Comparison of ENCODE assay signal across 9 cellular contexts in genomic region chr11:96156379-96156722, GRCh38.
A peak's percentile ranks its signal among the peaks of the same experiment; 100 is the strongest.
DNase-seq lines count a peak whose midpoint lies in the region; ATAC-seq and TF ChIP-seq lines count a peak whose summit lies in the region.
"Had no signal": no experiment of that assay in that cellular context is flagged by ENCODE, and none has a peak within 500 bp of the region (broad histone marks: within the 10 kb centered on the region; RNA-seq: fewer than 3 reads in every experiment).

No MANE protein-coding gene starts in this region.

- H3K27me3 Mint-ChIP-seq in activated CD8-positive, alpha-beta memory T cell treated with anti-CD3 and anti-CD28 coated beads, Interleukin-2, amount 10 ng/mL, durations not matched to agents 7 days and 5 days, result no peaks in the 10 kb centered on the region

- H3K27me3 ChIP-seq in breast epithelium (no peaks in the 10 kb centered on the region), mesendoderm (ENCODE audit: insufficient read depth, low read length, poor library complexity) (no peaks in the 10 kb centered on the region), transverse colon (no peaks in the 10 kb centered on the region)
- H3K27me3 ChIP-seq: BE2C had no signal

- no peaks in the 10 kb centered on the region for H3K36me3 ChIP-seq in breast epithelium
- no peaks in the 10 kb centered on the region for H3K36me3 ChIP-seq in mesendoderm (ENCODE audit: control insufficient read depth, insufficient read depth, low read length)
- H3K36me3 ChIP-seq in transverse colon, result no peaks in the 10 kb centered on the region
- H3K36me3 ChIP-seq: BE2C had no signal

- no peak overlapping the region for H2BK15ac ChIP-seq in mesendoderm (replicated peaks; ENCODE audit: low read depth)

- TF ChIP-seq CTCF in breast epithelium (IDR thresholded peaks at IDR 0.05) (no peak), transverse colon (IDR thresholded peaks at IDR 0.05) (no peak)

- peak overlapping the region in 2 of 3 donors; percentile 0 to 56 for H3K4me3 ChIP-seq in breast epithelium
- no peak overlapping the region for H3K4me3 ChIP-seq in mesendoderm (ENCODE audit: low read length)
- H3K4me3 ChIP-seq in transverse colon, result no peak overlapping the region

- H3K9me3 Mint-ChIP-seq in activated CD8-positive, alpha-beta memory T cell treated with anti-CD3 and anti-CD28 coated beads, Interleukin-2, amount 10 ng/mL, durations not matched to agents 7 days and 5 days (ENCODE audit: low read depth), result no peaks in the 10 kb centered on the region

- H3K9me3 ChIP-seq in breast epithelium (no peaks in the 10 kb centered on the region), transverse colon (no peaks in the 10 kb centered on the region)
- H3K9me3 ChIP-seq: BE2C had no signal

- H3K27ac Mint-ChIP-seq in activated CD8-positive, alpha-beta memory T cell treated with anti-CD3 and anti-CD28 coated beads, Interleukin-2, amount 10 ng/mL, durations not matched to agents 7 days and 5 days, result peak overlapping the region; percentile 90

- no peak for TF ChIP-seq EP300 in transverse colon (IDR thresholded peaks at IDR 0.05; ENCODE audit: low read depth)

- no peak overlapping the region for H2BK120ac ChIP-seq in mesendoderm (ENCODE audit: low read depth, low read length)

- H3K56ac ChIP-seq in mesendoderm (ENCODE audit: low read length), result peak overlapping the region; percentile 69

- H3K4me1 Mint-ChIP-seq in activated CD8-positive, alpha-beta memory T cell treated with anti-CD3 and anti-CD28 coated beads, Interleukin-2, amount 10 ng/mL, durations not matched to agents 7 days and 5 days, result peaks cover 43% of the 10 kb centered on the region

- H3K23ac ChIP-seq in mesendoderm (ENCODE audit: low read length), result no peak overlapping the region

- ATAC-seq in activated CD8-positive, alpha-beta memory T cell treated with anti-CD3 and anti-CD28 coated beads, Interleukin-2, amount 10 ng/mL, durations not matched to agents 7 days and 5 days, result no peak

- H3K4me1 ChIP-seq in breast epithelium (peaks cover 5 to 30% of the 10 kb centered on the region in 2 donors), mesendoderm (ENCODE audit: control insufficient read depth, low read depth, low read length) (peaks cover 15% of the 10 kb centered on the region), transverse colon (peaks cover 20 to 44% (median 22%) of the 10 kb centered on the region in 4 donors)

- H3K36me3 Mint-ChIP-seq in activated CD8-positive, alpha-beta memory T cell treated with anti-CD3 and anti-CD28 coated beads, Interleukin-2, amount 10 ng/mL, durations not matched to agents 7 days and 5 days, result peaks cover 6% of the 10 kb centered on the region

- H4K5ac ChIP-seq in mesendoderm (ENCODE audit: low read length), result no peak overlapping the region

- in situ Hi-C loops in transverse colon (cut with MboI; ENCODE audit: low pct_ligation_motif_present in 1 of 4, low pct_unique_long_range_greater_than_20kb in 1 of 4, low sequenced_read_pairs in 3 of 4), result no loop called here

- H3K79me2 ChIP-seq in mesendoderm (ENCODE audit: control insufficient read depth, insufficient read depth, low read length), result no peaks in the 10 kb centered on the region

- no peaks in the 10 kb centered on the region for H3K79me1 ChIP-seq in mesendoderm (ENCODE audit: low read length)

- peak overlapping the region; percentile 87 to 97 for H3K27ac ChIP-seq in breast epithelium
- no peak overlapping the region for H3K27ac ChIP-seq in mesendoderm (ENCODE audit: low read depth, low read length)
- peak overlapping the region; percentile 75 to 80 (median 77) for H3K27ac ChIP-seq in transverse colon

- DNase-seq in activated CD8-positive, alpha-beta memory T cell treated with anti-CD3 and anti-CD28 coated beads, Interleukin-2, amount 10 ng/mL, durations not matched to agents 7 days and 5 days, result no peak
- no peak for DNase-seq in activated CD8-positive, alpha-beta memory T cell treated with anti-CD3 and anti-CD28 coated beads, Interleukin-2, amount 50 U/mL, for 48 hours
- DNase-seq in breast epithelium (ENCODE audit: low spot score in 2 of 2), result no peak
- DNase-seq in mesendoderm, result no peak
- no peak for DNase-seq in transverse colon
- DNase-seq in cerebellum (ENCODE audit: low spot score), result no peak
- no peak for DNase-seq in SHP77 treated with DMSO at 0.1 percent for 48 hours (lab: John Stamatoyannopoulos, UW)
- DNase-seq in NCI-H1417 (lab: John Stamatoyannopoulos, UW), result no peak

- peak overlapping the region; percentile 20 for H2BK5ac ChIP-seq in mesendoderm (ENCODE audit: low read length)

- intact Hi-C loops in breast epithelium (cut with DNase I; ENCODE audit: low total_unique reads) (no loop called here), transverse colon (cut with DNase I; ENCODE audit: low total_unique reads) (no loop called here)

- CTCF ChIA-PET in activated CD8-positive, alpha-beta memory T cell treated with anti-CD3 and anti-CD28 coated beads, Interleukin-2, amount 10 ng/mL, durations not matched to agents 7 days and 5 days (lab: Charles Lee), result interaction anchor here (1.1 to 3.2 kb wide), 2 partner anchors 64 to 187 kb away, joined by 3 to 12 read pairs; partner anchors contain the start of gene MAML2

- no CpG with 5 or more reads among the region's 3 CpGs for WGBS in mesendoderm (ENCODE audit: extremely low coverage, insufficient coverage, low lambda C conversion rate)
- WGBS in transverse colon (ENCODE audit: low coverage in 1 of 2), 2 donors, result 54% methylated on average over 3 of the region's 3 CpGs; no CpG with 5 or more reads in 1 of the 2 donors

- no peak overlapping the region for H2AK5ac ChIP-seq in mesendoderm (ENCODE audit: low read length)

- no peak overlapping the region for H3K4ac ChIP-seq in mesendoderm (ENCODE audit: low read depth, low read length)

- H3K4me2 ChIP-seq in mesendoderm (ENCODE audit: low read length), result no peak overlapping the region

- H4K8ac ChIP-seq in mesendoderm (ENCODE audit: low read depth, low read length), result no peak overlapping the region

- peak overlapping the region; percentile 31 for H3K4me3 Mint-ChIP-seq in activated CD8-positive, alpha-beta memory T cell treated with anti-CD3 and anti-CD28 coated beads, Interleukin-2, amount 10 ng/mL, durations not matched to agents 7 days and 5 days

- no peak for TF ChIP-seq POLR2A in breast epithelium (IDR thresholded peaks at IDR 0.05)
- TF ChIP-seq POLR2A in transverse colon (IDR thresholded peaks at IDR 0.05), result no peak

- H3K9ac ChIP-seq in mesendoderm (ENCODE audit: low read length), result no peak overlapping the region

- H3K18ac ChIP-seq in mesendoderm (ENCODE audit: low read length), result no peak overlapping the region

Comparison
In these comparisons a context has a peak if more than half of its experiments do, and no peak if none do; other contexts are left out.
1. H3K4me3 ChIP-seq: peak in breast epithelium (2 of 3); none in mesendoderm (single experiment) and transverse colon (0 of 4).